8 cellular contexts compared by ENCODE assay signal in the genomic region with DNA sequence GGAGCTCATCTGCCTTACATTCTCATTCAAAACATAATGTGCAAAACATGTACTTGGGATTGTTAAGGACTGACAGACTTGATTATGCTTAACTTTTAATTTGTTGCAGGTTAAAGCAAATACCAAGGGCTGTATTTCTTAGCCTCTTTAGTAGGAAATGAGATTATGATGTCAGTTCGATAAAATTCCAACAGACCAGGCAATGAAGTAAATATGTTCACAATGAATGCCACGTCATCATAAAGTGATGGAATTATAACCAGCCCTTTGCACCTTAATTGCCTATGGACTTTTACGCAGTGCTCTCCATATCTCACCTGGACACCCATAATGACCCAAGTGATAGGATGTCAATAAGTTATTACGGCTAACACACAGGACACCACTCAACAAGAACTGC.
"Had no signal": no experiment of that assay in that cellular context is flagged by ENCODE, and none has a peak within 500 bp of the region (broad histone marks: within the 10 kb centered on the region; RNA-seq: fewer than 3 reads in every experiment).

No MANE protein-coding gene starts in this region.

- ATAC-seq: esophagus mucosa; stimulated activated naive CD8-positive, alpha-beta T cell treated with anti-CD3 and anti-CD28 coated beads, Interleukin-15, amount 100 ng/mL, for 72 hours; upper lobe of right lung had no signal

- DNase-seq: activated T-cell treated with anti-CD3 and anti-CD28 coated beads, Interleukin-2, amount 50 U/mL, for 1 hour; dorsolateral prefrontal cortex; ovary; stimulated activated CD4-positive, alpha-beta T cell treated with anti-CD3 and anti-CD28 coated beads, Interleukin-4, amount 100 ng/mL, for 4 hours; stimulated activated naive CD8-positive, alpha-beta T cell treated with anti-CD3 and anti-CD28 coated beads, Interleukin-15, amount 100 ng/mL, for 72 hours; testis; upper lobe of right lung had no signal

- H3K27me3 ChIP-seq: dorsolateral prefrontal cortex, ovary, testis, upper lobe of right lung had no signal

- H3K4me3 ChIP-seq: dorsolateral prefrontal cortex, ovary, testis, upper lobe of right lung had no signal

- H3K9me3 ChIP-seq: ovary, testis, upper lobe of right lung had no signal

- H3K36me3 ChIP-seq: ovary, upper lobe of right lung had no signal

- H3K27ac ChIP-seq: dorsolateral prefrontal cortex, ovary, testis, upper lobe of right lung had no signal

- H3K4me1 ChIP-seq: testis, upper lobe of right lung had no signal
